In genomic region chr7:144057954-144058353, GRCh38 we compare ENCODE assay signal across 19 cellular contexts. TPM values are rescaled to one million over a fixed set of nuclear protein-coding genes. Genes with fewer than 3 reads are reported as not detected.
DNase-seq lines count a peak whose midpoint lies in the region; ATAC-seq and TF ChIP-seq lines count a peak whose summit lies in the region.
"Had no signal": no experiment of that assay in that cellular context is flagged by ENCODE, and none has a peak within 500 bp of the region (broad histone marks: within the 10 kb centered on the region; RNA-seq: fewer than 3 reads in every experiment).

No MANE protein-coding gene starts in this region.

- H3K4me3 ChIP-seq in adrenal gland = no peak overlapping the region
- no peak overlapping the region for H3K4me3 ChIP-seq in coronary artery

- peaks cover 3% of the 10 kb centered on the region for H3K27me3 ChIP-seq in adrenal gland

- no peak for TF ChIP-seq CTCF in adrenal gland (IDR thresholded peaks at IDR 0.05)
- no peak for TF ChIP-seq CTCF in coronary artery (IDR thresholded peaks at IDR 0.05)

- ATAC-seq in GM18505 (IDR thresholded peaks at IDR 0.05; ENCODE audit: unreplicated experiment) = no peak

- no peaks in the 10 kb centered on the region for H3K9me3 ChIP-seq in adrenal gland (replicated peaks in 1 of 3)

- no peaks in the 10 kb centered on the region for H3K4me1 ChIP-seq in adrenal gland (replicated peaks in 1 of 2)

- TF ChIP-seq POLR2A in adrenal gland (IDR thresholded peaks at IDR 0.05) (no peak), GM18505 (IDR thresholded peaks at IDR 0.05; ENCODE audit: borderline replicate concordance, extremely low read depth, insufficient read depth, insufficient read length) (no peak)

- H3K36me3 ChIP-seq in adrenal gland (replicated peaks in 1 of 2) = no peaks in the 10 kb centered on the region

- WGBS in adrenal gland, 4 donors = 32 to 54% (median 44%) methylated on average over 3 of the region's 3 CpGs

- H3K27ac ChIP-seq in adrenal gland (no peak overlapping the region), coronary artery (no peak overlapping the region)

- peak; percentile 37 for DNase-seq in Daoy (ENCODE audit: low read depth)
- peak; percentile 10 for DNase-seq in HuH-7.5 (ENCODE audit: low spot score)
- peak in 5 of 7 donors; percentile 31 to 53 (median 44) for DNase-seq in adrenal gland
- DNase-seq in islet precursor cell = peak; percentile 62
- DNase-seq in coronary artery (ENCODE audit: low spot score) = no peak
- DNase-seq in DMS79 treated with DMSO at 0.1 percent for 48 hours (lab: John Stamatoyannopoulos, UW) = no peak
- no peak for DNase-seq in NK-92 treated with Interleukin-12 subunit alpha and Interleukin-12 subunit beta, amount 100 ng/mL, for 24 hours (lab: John Stamatoyannopoulos, UW)
- DNase-seq: activated CD4-positive, CD25-positive, alpha-beta regulatory T cell treated with anti-CD3 and anti-CD28 coated beads, Interleukin-2, amount 50 U/mL, for 72 hours; effector memory CD4-positive, alpha-beta T cell; KG1; NCI-H1417; nucleus accumbens; SIG-M5; substantia nigra had no signal

- intact Hi-C loops in adrenal gland (cut with DNase I) = no loop called here

RNA-seq across cellular contexts. Expression of gene OR2A5, which starts 9.2 kb away (rescaled TPM):
- not detected in 2 replicates for total RNA-seq in Daoy (2014; rRNA removed; shearing (Covaris generic))
- total RNA-seq in adrenal gland = under 1 TPM in 1 of 8 donors, not detected in 7; under 0.01 TPM
- not detected for polyA plus RNA-seq in adrenal gland
- total RNA-seq: activated T-helper 2 cell treated with anti-CD3 and anti-CD28 coated beads, Interferon-gamma antibody, Interleukin-2, Interleukin-4, amounts not matched to agents 10 μg/mL and 5 μg/mL and 100 μg/mL, durations not matched to agents 14 hours and 24 hours and 36 hours; mucosa of gallbladder; T-helper 2 cell treated with Interferon-gamma antibody and Interleukin-4, amounts not matched to agents 100 ng/mL and 5 ng/mL, for 36 hours had no signal
- polyA plus RNA-seq: adipose tissue had no signal

RNA-seq across cellular contexts. Expression of gene OR2A25, which starts 11.7 kb away (rescaled TPM):
- total RNA-seq in Daoy (2014; rRNA removed; shearing (Covaris generic)) = not detected in 2 replicates
- not detected for total RNA-seq in adrenal gland
- polyA plus RNA-seq in adrenal gland = not detected
- total RNA-seq: activated T-helper 2 cell treated with anti-CD3 and anti-CD28 coated beads, Interferon-gamma antibody, Interleukin-2, Interleukin-4, amounts not matched to agents 10 μg/mL and 5 μg/mL and 100 μg/mL, durations not matched to agents 14 hours and 24 hours and 36 hours; mucosa of gallbladder; T-helper 2 cell treated with Interferon-gamma antibody and Interleukin-4, amounts not matched to agents 100 ng/mL and 5 ng/mL, for 36 hours had no signal
- polyA plus RNA-seq: adipose tissue had no signal

RNA-seq across cellular contexts. Expression of gene OR2A12, which starts 28.1 kb away (rescaled TPM):
- total RNA-seq in Daoy (2014; rRNA removed; shearing (Covaris generic)) = not detected in 2 replicates
- total RNA-seq in adrenal gland = not detected
- not detected for polyA plus RNA-seq in adrenal gland
- total RNA-seq: activated T-helper 2 cell treated with anti-CD3 and anti-CD28 coated beads, Interferon-gamma antibody, Interleukin-2, Interleukin-4, amounts not matched to agents 10 μg/mL and 5 μg/mL and 100 μg/mL, durations not matched to agents 14 hours and 24 hours and 36 hours; mucosa of gallbladder; T-helper 2 cell treated with Interferon-gamma antibody and Interleukin-4, amounts not matched to agents 100 ng/mL and 5 ng/mL, for 36 hours had no signal
- polyA plus RNA-seq: adipose tissue had no signal

RNA-seq across cellular contexts. Expression of gene OR2A2, which starts 51.4 kb away (rescaled TPM):
- total RNA-seq in Daoy (2014; rRNA removed; shearing (Covaris generic)) = not detected in 2 replicates
- not detected for total RNA-seq in adrenal gland
- not detected for polyA plus RNA-seq in adrenal gland
- total RNA-seq: activated T-helper 2 cell treated with anti-CD3 and anti-CD28 coated beads, Interferon-gamma antibody, Interleukin-2, Interleukin-4, amounts not matched to agents 10 μg/mL and 5 μg/mL and 100 μg/mL, durations not matched to agents 14 hours and 24 hours and 36 hours; mucosa of gallbladder; T-helper 2 cell treated with Interferon-gamma antibody and Interleukin-4, amounts not matched to agents 100 ng/mL and 5 ng/mL, for 36 hours had no signal
- polyA plus RNA-seq: adipose tissue had no signal

RNA-seq across cellular contexts. Expression of gene OR6B1, which starts 57.8 kb away (rescaled TPM):
- total RNA-seq in Daoy (2014; rRNA removed; shearing (Covaris generic)) = not detected in 2 replicates
- total RNA-seq in adrenal gland = not detected
- polyA plus RNA-seq in adrenal gland = under 1 TPM in 1 of 3 donors, not detected in 2; under 0.01 TPM
- total RNA-seq: activated T-helper 2 cell treated with anti-CD3 and anti-CD28 coated beads, Interferon-gamma antibody, Interleukin-2, Interleukin-4, amounts not matched to agents 10 μg/mL and 5 μg/mL and 100 μg/mL, durations not matched to agents 14 hours and 24 hours and 36 hours; mucosa of gallbladder; T-helper 2 cell treated with Interferon-gamma antibody and Interleukin-4, amounts not matched to agents 100 ng/mL and 5 ng/mL, for 36 hours had no signal

Comparison
In these comparisons a context has a peak if more than half of its experiments do, and no peak if none do; other contexts are left out.
1. DNase-seq: peak in Daoy (single experiment), HuH-7.5 (single experiment), adrenal gland (5 of 7) and islet precursor cell (single experiment); none in coronary artery (single experiment), DMS79 treated with DMSO at 0.1 percent for 48 hours (single experiment) and NK-92 treated with Interleukin-12 subunit alpha and Interleukin-12 subunit beta, amount 100 ng/mL, for 24 hours (single experiment).